ENCODE assay signal across 12 cellular contexts in genomic region chr10:95558593-95559320, GRCh38. TPM values are rescaled to one million over a fixed set of nuclear protein-coding genes. Genes with fewer than 3 reads are reported as not detected.
A peak's percentile ranks its signal among the peaks of the same experiment; 100 is the strongest.
DNase-seq lines count a peak whose midpoint lies in the region; ATAC-seq and TF ChIP-seq lines count a peak whose summit lies in the region.
"Had no signal": no experiment of that assay in that cellular context is flagged by ENCODE, and none has a peak within 500 bp of the region (broad histone marks: within the 10 kb centered on the region; RNA-seq: fewer than 3 reads in every experiment).

No MANE protein-coding gene starts in this region.

- no peak overlapping the region for H3K27ac ChIP-seq in BLaER1 treated with 17β-estradiol and CSF1 and Interleukin-3, amounts not matched to agents 10 nM and 100 nM
- H3K27ac ChIP-seq in iPS-20b (ENCODE audit: low read length) (no peak overlapping the region), left lung (peak overlapping the region in 1 of 2 donors; percentile 53)

- ATAC-seq in left lung, result no peak
- ATAC-seq: activated CD8-positive, alpha-beta T cell treated with anti-CD3 and anti-CD28 coated beads, Interleukin-2, amount 10 ng/mL, durations not matched to agents 7 days and 5 days had no signal

- no peak overlapping the region for H3K4me3 ChIP-seq in BLaER1 treated with 17β-estradiol and CSF1 and Interleukin-3, amounts not matched to agents 10 nM and 100 nM
- H3K4me3 ChIP-seq in iPS-20b (ENCODE audit: low read length) (peak overlapping the region; percentile 94), left lung (peak overlapping the region in 1 of 2 donors; percentile 78)

- no peaks in the 10 kb centered on the region for H3K36me3 ChIP-seq in BLaER1 treated with 17β-estradiol and CSF1 and Interleukin-3, amounts not matched to agents 10 nM and 100 nM
- H3K36me3 ChIP-seq in iPS-20b (ENCODE audit: insufficient read depth, low read depth, low read length), result no peaks in the 10 kb centered on the region
- H3K36me3 ChIP-seq in left lung, result no peaks in the 10 kb centered on the region

- DNase-seq in LHCN-M2 (ENCODE audit: low read depth) (peak; percentile 3), pons (ENCODE audit: low spot score) (peak; percentile 9), A172 (ENCODE audit: low spot score) (no peak), left lung (no peak), GOT3 (lab: John Stamatoyannopoulos, UW) (no peak), Kasumi-1 (lab: John Stamatoyannopoulos, UW) (no peak)
- DNase-seq: activated CD8-positive, alpha-beta T cell treated with anti-CD3 and anti-CD28 coated beads, Interleukin-2, amount 10 ng/mL, durations not matched to agents 7 days and 5 days; activated naive CD8-positive, alpha-beta T cell treated with anti-CD3 and anti-CD28 coated beads for 36 hours; AML-193; NCI-H2081 treated with DMSO at 0.1 percent for 48 hours had no signal

- H4K20me1 ChIP-seq in BLaER1 treated with 17β-estradiol and CSF1 and Interleukin-3, amounts not matched to agents 10 nM and 100 nM, result no peaks in the 10 kb centered on the region; a peak in 1 of 22 replicates

- peaks cover 16 to 27% (median 22%) of the 10 kb centered on the region in 11 experiments for H3K27me3 ChIP-seq in BLaER1 treated with 17β-estradiol and CSF1 and Interleukin-3, amounts not matched to agents 10 nM and 100 nM
- H3K27me3 ChIP-seq in iPS-20b (ENCODE audit: insufficient read depth, low read length) (peaks cover 12% of the 10 kb centered on the region), left lung (peaks cover 0 to 17% of the 10 kb centered on the region in 2 donors)

- no peaks in the 10 kb centered on the region for H3K9me3 ChIP-seq in BLaER1 treated with 17β-estradiol and CSF1 and Interleukin-3, amounts not matched to agents 10 nM and 100 nM (replicated peaks in 1 of 11)
- no peaks in the 10 kb centered on the region for H3K9me3 ChIP-seq in iPS-20b (ENCODE audit: insufficient read depth, low read depth, low read length)
- H3K9me3 ChIP-seq in left lung, result no peaks in the 10 kb centered on the region

- no peak overlapping the region for H3K9ac ChIP-seq in BLaER1 treated with 17β-estradiol and CSF1 and Interleukin-3, amounts not matched to agents 10 nM and 100 nM
- no peak overlapping the region for H3K9ac ChIP-seq in iPS-20b (ENCODE audit: low read depth, low read length)

- intact Hi-C loops in left lung (cut with DNase I), result loop anchor here in 1 of 2 donors (10.0 kb wide), 1 partner anchor 74 kb away; no protein-coding TSS in a partner anchor

- TF ChIP-seq CTCF in left lung (IDR thresholded peaks at IDR 0.05), result no peak

- peaks cover 0 to 48% (median 31%) of the 10 kb centered on the region in 10 experiments; a peak in 14 of 20 replicates for H3K4me1 ChIP-seq in BLaER1 treated with 17β-estradiol and CSF1 and Interleukin-3, amounts not matched to agents 10 nM and 100 nM
- H3K4me1 ChIP-seq in iPS-20b (ENCODE audit: insufficient read depth, low read length) (peaks cover 28% of the 10 kb centered on the region; the same call in 1 of the 2 replicates), left lung (peaks cover 0 to 26% of the 10 kb centered on the region in 2 donors)

- peak overlapping the region in 6 of 11 experiments; percentile 27 to 99 (median 48); a peak in 9 of 22 replicates for H3K4me2 ChIP-seq in BLaER1 treated with 17β-estradiol and CSF1 and Interleukin-3, amounts not matched to agents 10 nM and 100 nM

RNA-seq across cellular contexts. Expression of gene SORBS1, which starts 2.4 kb away (rescaled TPM):
- total RNA-seq in LHCN-M2 (2014; rRNA removed) (3.7 and 6.5 TPM in 2 replicates), left lung (10 to 100 TPM; 44.0 to 52.7 TPM)
- 1.2 TPM for polyA plus RNA-seq in LHCN-M2 (2012)
- total RNA-seq in A172 (2014; rRNA removed; shearing (Covaris generic)), result 0.91 and 2.5 TPM in 2 replicates

Comparison
In these comparisons a context has a peak if more than half of its experiments do, and no peak if none do; other contexts are left out.
1. DNase-seq: peak in LHCN-M2 (single experiment) and pons (single experiment); none in A172 (single experiment), left lung (0 of 2), GOT3 (single experiment) and Kasumi-1 (0 of 2).